12 cellular contexts compared by ENCODE assay signal in the genomic region with DNA sequence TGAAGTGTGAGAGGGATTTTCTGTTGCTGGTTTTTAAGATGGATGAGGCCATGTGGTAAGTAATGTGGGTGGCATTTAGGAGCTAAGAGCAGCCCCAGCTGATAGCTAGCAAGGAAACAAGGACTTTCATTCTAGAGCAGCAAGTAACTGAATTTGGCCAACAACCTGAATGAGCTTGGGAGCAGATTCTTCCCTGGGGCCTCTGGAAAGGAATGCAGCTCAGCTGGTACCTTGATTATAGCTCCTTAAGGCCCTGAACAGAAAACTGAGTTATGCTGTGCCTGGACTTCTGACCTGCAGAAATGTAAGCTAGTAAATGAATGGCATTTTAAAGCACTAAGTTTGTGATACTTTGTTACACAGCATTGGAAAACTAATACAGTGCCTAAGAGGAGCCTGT.
DNase-seq lines count a peak whose midpoint lies in the region; TF ChIP-seq lines count a peak whose summit lies in the region.
"Had no signal": no experiment of that assay in that cellular context is flagged by ENCODE, and none has a peak within 500 bp of the region (broad histone marks: within the 10 kb centered on the region; RNA-seq: fewer than 3 reads in every experiment).

No MANE protein-coding gene starts in this region.

- TF ChIP-seq CTCF in breast epithelium (IDR thresholded peaks at IDR 0.05) (no peak), epithelial cell of esophagus (IDR thresholded peaks at IDR 0.05; ENCODE audit: insufficient read depth, low read depth, low read length, missing control alignments) (no peak), type B pancreatic cell (conservative IDR thresholded peaks at IDR 0.05) (no peak), left ventricle myocardium inferior (IDR thresholded peaks at IDR 0.05; ENCODE audit: borderline replicate concordance) (no peak)

- no peaks in the 10 kb centered on the region for H3K36me3 Mint-ChIP-seq in type B pancreatic cell
- H3K36me3 Mint-ChIP-seq: CD8-positive, alpha-beta memory T cell had no signal

- peak overlapping the region; percentile 42 for H3K4me3 Mint-ChIP-seq in type B pancreatic cell
- H3K4me3 Mint-ChIP-seq: CD8-positive, alpha-beta memory T cell had no signal

- peaks cover 14% of the 10 kb centered on the region for H3K4me1 Mint-ChIP-seq in type B pancreatic cell (ENCODE audit: unreplicated experiment)

- H3K4me3 ChIP-seq in breast epithelium (no peak overlapping the region), epithelial cell of esophagus (ENCODE audit: low read length) (no peak overlapping the region), mesendoderm (ENCODE audit: low read length) (no peak overlapping the region), left ventricle myocardium inferior (no peak overlapping the region)

- no peaks in the 10 kb centered on the region for H3K27me3 Mint-ChIP-seq in type B pancreatic cell

- H4K8ac ChIP-seq in mesendoderm (ENCODE audit: low read depth, low read length): no peak overlapping the region

- H3K9me3 ChIP-seq in breast epithelium (no peaks in the 10 kb centered on the region), left ventricle myocardium inferior (replicated peaks) (peaks cover 2% of the 10 kb centered on the region)

- H3K4ac ChIP-seq in mesendoderm (ENCODE audit: low read depth, low read length): no peak overlapping the region

- H3K27me3 ChIP-seq in breast epithelium (no peaks in the 10 kb centered on the region), mesendoderm (ENCODE audit: insufficient read depth, low read length, poor library complexity) (no peaks in the 10 kb centered on the region), left ventricle myocardium inferior (ENCODE audit: low read depth) (no peaks in the 10 kb centered on the region)

- H3K56ac ChIP-seq in mesendoderm (ENCODE audit: low read length): no peak overlapping the region

- no peaks in the 10 kb centered on the region for H3K79me2 ChIP-seq in mesendoderm (ENCODE audit: control insufficient read depth, insufficient read depth, low read length)

- no peaks in the 10 kb centered on the region for H3K79me1 ChIP-seq in mesendoderm (ENCODE audit: low read length)

- no peak overlapping the region for H3K18ac ChIP-seq in mesendoderm (ENCODE audit: low read length)

- no peak overlapping the region for H4K5ac ChIP-seq in mesendoderm (ENCODE audit: low read length)

- no peak overlapping the region for H3K4me2 ChIP-seq in mesendoderm (ENCODE audit: low read length)

- H3K9ac ChIP-seq in mesendoderm (ENCODE audit: low read length): no peak overlapping the region

- H2AK5ac ChIP-seq in mesendoderm (ENCODE audit: low read length): no peak overlapping the region

- TF ChIP-seq POLR2A in breast epithelium (IDR thresholded peaks at IDR 0.05): no peak

- H3K4me1 ChIP-seq in breast epithelium (no peaks in the 10 kb centered on the region), mesendoderm (ENCODE audit: control insufficient read depth, low read depth, low read length) (no peaks in the 10 kb centered on the region), left ventricle myocardium inferior (no peaks in the 10 kb centered on the region)

- no peak overlapping the region for H2BK15ac ChIP-seq in mesendoderm (replicated peaks; ENCODE audit: low read depth)

- peaks cover 22% of the 10 kb centered on the region for H3K9me3 Mint-ChIP-seq in type B pancreatic cell

- intact Hi-C loops in breast epithelium (cut with DNase I; ENCODE audit: low total_unique reads) (no loop called here), left ventricle myocardium inferior (cut with micrococcal nuclease) (no loop called here)

- DNase-seq in T47D (ENCODE audit: low read depth in 1 of 2, low spot score in 1 of 2) (peak; percentile 20 to 93), breast epithelium (ENCODE audit: low spot score in 2 of 2) (no peak), epithelial cell of esophagus (ENCODE audit: low read depth) (peak; percentile 30), mesendoderm (peak; percentile 32), type B pancreatic cell (ENCODE audit: extremely low spot score, unreplicated experiment) (no peak), NOMO-1 treated with DMSO at 0.1 percent for 48 hours (lab: John Stamatoyannopoulos, UW; ENCODE audit: unreplicated experiment) (no peak), left ventricle myocardium inferior (no peak), cortex of kidney (lab: John Stamatoyannopoulos, UW) (no peak)
- DNase-seq: CD8-positive, alpha-beta memory T cell; DMS 273 treated with DMSO at 0.1 percent for 48 hours had no signal

- in situ Hi-C loops in T47D (cut with HindIII; ENCODE audit: low pct_unique_long_range_greater_than_20kb, low sequenced_read_pairs): no loop called here

- no peaks in the 10 kb centered on the region for H3K36me3 ChIP-seq in breast epithelium
- H3K36me3 ChIP-seq in mesendoderm (ENCODE audit: control insufficient read depth, insufficient read depth, low read length): no peaks in the 10 kb centered on the region
- no peaks in the 10 kb centered on the region for H3K36me3 ChIP-seq in left ventricle myocardium inferior

- H3K27ac Mint-ChIP-seq in type B pancreatic cell: peak overlapping the region; percentile 59
- H3K27ac Mint-ChIP-seq: CD8-positive, alpha-beta memory T cell had no signal

- no peak overlapping the region for H3K27ac ChIP-seq in breast epithelium
- H3K27ac ChIP-seq in mesendoderm (ENCODE audit: low read depth, low read length): no peak overlapping the region
- no peak overlapping the region for H3K27ac ChIP-seq in left ventricle myocardium inferior (replicated peaks)
- H3K27ac ChIP-seq: 22Rv1, HL-60 had no signal

- no peak overlapping the region for H2BK5ac ChIP-seq in mesendoderm (ENCODE audit: low read length)

- no peak overlapping the region for H3K23ac ChIP-seq in mesendoderm (ENCODE audit: low read length)

- no peak overlapping the region for H2BK120ac ChIP-seq in mesendoderm (ENCODE audit: low read depth, low read length)

Comparison
In these comparisons a context has a peak if more than half of its experiments do, and no peak if none do; other contexts are left out.
1. DNase-seq: peak in T47D (2 of 2), epithelial cell of esophagus (single experiment) and mesendoderm (single experiment); none in breast epithelium (0 of 2), type B pancreatic cell (single experiment), NOMO-1 treated with DMSO at 0.1 percent for 48 hours (single experiment), left ventricle myocardium inferior (single experiment) and cortex of kidney (single experiment).